Comparison of ENCODE assay signal across 8 cellular contexts in genomic region chr16:2842340-2843000, GRCh38. TPM values are rescaled to one million over a fixed set of nuclear protein-coding genes. Genes with fewer than 3 reads are reported as not detected.
A peak's percentile ranks its signal among the peaks of the same experiment; 100 is the strongest.
DNase-seq lines count a peak whose midpoint lies in the region; ATAC-seq and TF ChIP-seq lines count a peak whose summit lies in the region.

No MANE protein-coding gene starts in this region.

- H3K27me3 ChIP-seq in right atrium auricular region, result no peaks in the 10 kb centered on the region

- H3K36me3 Mint-ChIP-seq in activated naive CD4-positive, alpha-beta T cell treated with anti-CD3 and anti-CD28 coated beads, Interleukin-2, amount 50 U/mL, for 72 hours, result peaks cover 0 to 6% of the 10 kb centered on the region in 2 donors

- H3K27ac ChIP-seq in right atrium auricular region, result no peak overlapping the region

- H3K9me3 ChIP-seq in right atrium auricular region, result no peaks in the 10 kb centered on the region

- H3K36me3 ChIP-seq in right atrium auricular region, result no peaks in the 10 kb centered on the region

- H3K4me3 ChIP-seq in GM12864 (ENCODE audit: low read depth, low read length), result peak overlapping the region; percentile 46
- peak overlapping the region in 1 of 2 donors; percentile 36 for H3K4me3 ChIP-seq in right atrium auricular region

- ATAC-seq in activated naive CD4-positive, alpha-beta T cell treated with anti-CD3 and anti-CD28 coated beads, Interleukin-2, amount 50 U/mL, for 72 hours, result peak; percentile 36 to 40
- ATAC-seq in GM21390 (IDR thresholded peaks at IDR 0.05; ENCODE audit: unreplicated experiment) (no peak), HG02678 (IDR thresholded peaks at IDR 0.05; ENCODE audit: unreplicated experiment) (no peak)

- DNase-seq in GM12864 (ENCODE audit: low read depth) (peak; percentile 42), T follicular helper cell (ENCODE audit: low read depth) (peak; percentile 27), right atrium auricular region (ENCODE audit: low spot score) (no peak), ureter (ENCODE audit: low spot score) (no peak)
- DNase-seq in activated naive CD4-positive, alpha-beta T cell treated with anti-CD3 and anti-CD28 coated beads, Interleukin-2, amount 50 U/mL, for 72 hours (ENCODE audit: low spot score in 2 of 2), result peak; percentile 73 to 80
- peak; percentile 32 to 62 for DNase-seq in stimulated activated CD4-positive, alpha-beta T cell treated with anti-CD3 and anti-CD28 coated beads, Interleukin-1b, Interleukin-23, amount 100 ng/mL, for 1 hour (ENCODE audit: low read depth in 2 of 2)

- peak; percentile 78 for TF ChIP-seq CTCF in GM12864 (IDR thresholded peaks at IDR 0.05; ENCODE audit: low read depth, low read length, missing control alignments)
- TF ChIP-seq CTCF in right atrium auricular region (IDR thresholded peaks at IDR 0.05), result peak; percentile 12 to 60

- peak overlapping the region; percentile 5 to 84 for H3K27ac Mint-ChIP-seq in activated naive CD4-positive, alpha-beta T cell treated with anti-CD3 and anti-CD28 coated beads, Interleukin-2, amount 50 U/mL, for 72 hours

- peaks cover 0 to 14% of the 10 kb centered on the region in 2 donors for H3K4me1 ChIP-seq in right atrium auricular region

- peaks cover 0 to 4% of the 10 kb centered on the region in 2 donors for H3K9me3 Mint-ChIP-seq in activated naive CD4-positive, alpha-beta T cell treated with anti-CD3 and anti-CD28 coated beads, Interleukin-2, amount 50 U/mL, for 72 hours

RNA-seq across cellular contexts. Expression of gene ZG16B, which starts 12.4 kb away (rescaled TPM):
- total RNA-seq in activated naive CD4-positive, alpha-beta T cell treated with anti-CD3 and anti-CD28 coated beads, Interleukin-2, amount 50 U/mL, for 72 hours, result 1 to 10 TPM in 1 of 2 donors, under 1 TPM in 1; 0.48 to 1.4 TPM
- total RNA-seq in right atrium auricular region, result under 1 TPM in 1 of 2 donors, not detected in 1; 0.79 TPM
- 31.8 TPM for total RNA-seq in ureter

RNA-seq across cellular contexts. Expression of gene PRSS22, which starts 15.5 kb away (rescaled TPM):
- under 1 TPM in 1 of 2 donors, not detected in 1; 0.34 TPM for total RNA-seq in activated naive CD4-positive, alpha-beta T cell treated with anti-CD3 and anti-CD28 coated beads, Interleukin-2, amount 50 U/mL, for 72 hours
- total RNA-seq in right atrium auricular region (not detected), ureter (41.2 TPM)

RNA-seq across cellular contexts. Expression of gene PRSS21, which starts 25.4 kb away (rescaled TPM):
- total RNA-seq in activated naive CD4-positive, alpha-beta T cell treated with anti-CD3 and anti-CD28 coated beads, Interleukin-2, amount 50 U/mL, for 72 hours, result 1 to 10 TPM; 1.8 to 2.4 TPM
- total RNA-seq in right atrium auricular region, result not detected
- 1.3 TPM for total RNA-seq in ureter

RNA-seq across cellular contexts. Expression of gene FLYWCH2, which starts 40.5 kb away (rescaled TPM):
- total RNA-seq in activated naive CD4-positive, alpha-beta T cell treated with anti-CD3 and anti-CD28 coated beads, Interleukin-2, amount 50 U/mL, for 72 hours, result 10 to 100 TPM in 1 of 2 donors, 1 to 10 TPM in 1; 9.4 to 17.4 TPM
- total RNA-seq in right atrium auricular region, result 10 to 100 TPM; 48.2 to 57.9 TPM
- total RNA-seq in ureter, result 23.5 TPM

RNA-seq across cellular contexts. Expression of gene PRSS41, which starts 44.2 kb away (rescaled TPM):
- total RNA-seq in activated naive CD4-positive, alpha-beta T cell treated with anti-CD3 and anti-CD28 coated beads, Interleukin-2, amount 50 U/mL, for 72 hours, result not detected
- total RNA-seq in right atrium auricular region (not detected), ureter (not detected)

Comparison
In these comparisons a context has a peak if more than half of its experiments do, and no peak if none do; other contexts are left out.
1. DNase-seq: peak in GM12864 (single experiment), T follicular helper cell (single experiment), activated naive CD4-positive, alpha-beta T cell treated with anti-CD3 and anti-CD28 coated beads, Interleukin-2, amount 50 U/mL, for 72 hours (2 of 2) and stimulated activated CD4-positive, alpha-beta T cell treated with anti-CD3 and anti-CD28 coated beads, Interleukin-1b, Interleukin-23, amount 100 ng/mL, for 1 hour (2 of 2); none in right atrium auricular region (single experiment) and ureter (single experiment).
2. ATAC-seq: peak in activated naive CD4-positive, alpha-beta T cell treated with anti-CD3 and anti-CD28 coated beads, Interleukin-2, amount 50 U/mL, for 72 hours (2 of 2); none in GM21390 (single experiment) and HG02678 (single experiment).
3. RNA of gene ZG16B, which starts 12.4 kb away (total RNA-seq): 31.8 TPM in ureter (single experiment); 0.48 to 1.4 TPM in activated naive CD4-positive, alpha-beta T cell treated with anti-CD3 and anti-CD28 coated beads, Interleukin-2, amount 50 U/mL, for 72 hours and 0.79 TPM in right atrium auricular region; every median in the first group is over 10 times any median in the second.
4. RNA of gene PRSS22, which starts 15.5 kb away (total RNA-seq): 41.2 TPM in ureter (single experiment); 0.34 TPM in activated naive CD4-positive, alpha-beta T cell treated with anti-CD3 and anti-CD28 coated beads, Interleukin-2, amount 50 U/mL, for 72 hours and not detected in right atrium auricular region; every median in the first group is over 10 times any median in the second.